9 cellular contexts compared by ENCODE assay signal in the genomic region with DNA sequence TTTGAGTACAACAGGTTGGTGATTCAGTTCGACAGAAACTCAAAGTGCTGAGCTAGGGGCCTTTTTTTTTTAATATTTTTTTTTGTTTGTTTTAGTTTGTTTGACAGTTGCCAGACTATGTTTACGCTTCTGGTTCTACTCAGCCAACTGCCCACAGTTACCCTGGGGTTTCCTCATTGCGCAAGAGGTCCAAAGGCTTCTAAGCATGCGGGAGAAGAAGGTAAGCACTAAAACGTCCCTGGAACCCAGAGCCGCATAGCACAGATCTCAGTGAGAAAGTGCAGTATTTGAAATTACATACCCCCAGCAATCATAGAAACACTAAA. TPM values are rescaled to one million over a fixed set of nuclear protein-coding genes. Genes with fewer than 3 reads are reported as not detected.
DNase-seq lines count a peak whose midpoint lies in the region; ATAC-seq, FAIRE-seq and TF ChIP-seq lines count a peak whose summit lies in the region.
"Had no signal": no experiment of that assay in that cellular context is flagged by ENCODE, and none has a peak within 500 bp of the region (broad histone marks: within the 10 kb centered on the region; RNA-seq: fewer than 3 reads in every experiment).

No MANE protein-coding gene starts in this region.

- H3K27me3 Mint-ChIP-seq in activated naive CD4-positive, alpha-beta T cell treated with anti-CD3 and anti-CD28 coated beads for 36 hours (ENCODE audit: low read depth): peaks cover 36% of the 10 kb centered on the region

- FAIRE-seq in bronchial epithelial cell (lab: Jason Lieb, UNC): no peak
- FAIRE-seq: endometrium had no signal

- H3K27ac Mint-ChIP-seq in activated naive CD4-positive, alpha-beta T cell treated with anti-CD3 and anti-CD28 coated beads for 36 hours: no peak overlapping the region

- H3K9me3 Mint-ChIP-seq in activated naive CD4-positive, alpha-beta T cell treated with anti-CD3 and anti-CD28 coated beads for 36 hours: no peaks in the 10 kb centered on the region

- peak; percentile 11 for DNase-seq in activated naive CD4-positive, alpha-beta T cell treated with anti-CD3 and anti-CD28 coated beads for 36 hours
- DNase-seq in activated naive CD4-positive, alpha-beta T cell (lab: John Stamatoyannopoulos, UW): no peak
- peak; percentile 9 for DNase-seq in MG63
- peak; percentile 79 for DNase-seq in bronchial epithelial cell (ENCODE audit: low read depth)
- DNase-seq in lower lobe of right lung: peak; percentile 50
- DNase-seq in NCI-H187 treated with DMSO at 0.1 percent for 48 hours (lab: John Stamatoyannopoulos, UW): no peak
- DNase-seq in NCI-H345 treated with DMSO at 0.1 percent for 48 hours (lab: John Stamatoyannopoulos, UW; ENCODE audit: unreplicated experiment): no peak
- DNase-seq in cerebellar cortex (ENCODE audit: low spot score): no peak

- ATAC-seq in lower lobe of right lung: peak; percentile 73 to 80

- CTCF ChIA-PET in activated naive CD4-positive, alpha-beta T cell treated with anti-CD3 and anti-CD28 coated beads for 36 hours (lab: Charles Lee): interaction anchor here (1.6 kb wide), 1 partner anchor 21 kb away, joined by 6 read pairs; no protein-coding TSS in a partner anchor

- H3K4me3 Mint-ChIP-seq in activated naive CD4-positive, alpha-beta T cell treated with anti-CD3 and anti-CD28 coated beads for 36 hours: peak overlapping the region; percentile 66

- H3K4me3 ChIP-seq in MG63 (no peak overlapping the region; the same call in 1 of the 2 replicates), bronchial epithelial cell (ENCODE audit: low read depth, low read length) (peak overlapping the region; percentile 56), lower lobe of right lung (peak overlapping the region; percentile 86)

- H3K4me1 ChIP-seq in lower lobe of right lung: peaks cover 8% of the 10 kb centered on the region

- no peaks in the 10 kb centered on the region for H3K36me3 Mint-ChIP-seq in activated naive CD4-positive, alpha-beta T cell treated with anti-CD3 and anti-CD28 coated beads for 36 hours (ENCODE audit: low read depth)

- intact Hi-C loops in activated naive CD4-positive, alpha-beta T cell treated with anti-CD3 and anti-CD28 coated beads for 36 hours (cut with micrococcal nuclease): no loop called here
- intact Hi-C loops in lower lobe of right lung (cut with DNase I): no loop called here

- peak overlapping the region; percentile 84 for H3K27ac ChIP-seq in lower lobe of right lung

- H3K9me3 ChIP-seq in MG63 (no peaks in the 10 kb centered on the region), lower lobe of right lung (no peaks in the 10 kb centered on the region)

- H3K36me3 ChIP-seq in MG63 (no peaks in the 10 kb centered on the region), bronchial epithelial cell (ENCODE audit: control insufficient read depth, insufficient read depth, low read length) (peaks cover 1% of the 10 kb centered on the region), lower lobe of right lung (peaks cover 6% of the 10 kb centered on the region)

- H3K27me3 ChIP-seq in MG63 (no peaks in the 10 kb centered on the region), bronchial epithelial cell (ENCODE audit: control insufficient read depth, insufficient read depth, low read length) (no peaks in the 10 kb centered on the region), lower lobe of right lung (ENCODE audit: low read depth) (no peaks in the 10 kb centered on the region)

- TF ChIP-seq CTCF in bronchial epithelial cell (IDR thresholded peaks at IDR 0.05; ENCODE audit: insufficient read depth, low read length, severe bottlenecking): no peak
- TF ChIP-seq CTCF in lower lobe of right lung (IDR thresholded peaks at IDR 0.05): no peak

- H3K4me1 Mint-ChIP-seq in activated naive CD4-positive, alpha-beta T cell treated with anti-CD3 and anti-CD28 coated beads for 36 hours (ENCODE audit: low read depth): peaks cover 6% of the 10 kb centered on the region

RNA-seq across cellular contexts. Expression of gene PRRG4, which starts 0.6 kb away (rescaled TPM):
- under 1 TPM; 0.15 to 0.19 TPM for total RNA-seq in activated naive CD4-positive, alpha-beta T cell treated with anti-CD3 and anti-CD28 coated beads for 36 hours
- total RNA-seq in MG63 (2014; rRNA removed; shearing (Covaris generic); ENCODE audit: low replicate concordance): 0.13 and 1.4 TPM in 2 replicates
- 3.7 and 7.7 TPM in 2 replicates for total RNA-seq in bronchial epithelial cell
- total RNA-seq in lower lobe of right lung: 12.0 TPM

RNA-seq across cellular contexts. Expression of gene CCDC73, which starts 35.9 kb away (rescaled TPM):
- total RNA-seq in activated naive CD4-positive, alpha-beta T cell treated with anti-CD3 and anti-CD28 coated beads for 36 hours: not detected
- total RNA-seq in MG63 (2014; rRNA removed; shearing (Covaris generic); ENCODE audit: low replicate concordance): not detected in 2 replicates
- total RNA-seq in bronchial epithelial cell: 0.13 TPM in 1 of 2 replicates, not detected in the other
- total RNA-seq in lower lobe of right lung: 0.09 TPM

Comparison
In these comparisons a context has a peak if more than half of its experiments do, and no peak if none do; other contexts are left out.
1. DNase-seq: peak in activated naive CD4-positive, alpha-beta T cell treated with anti-CD3 and anti-CD28 coated beads for 36 hours (single experiment), MG63 (single experiment), bronchial epithelial cell (single experiment) and lower lobe of right lung (single experiment); none in activated naive CD4-positive, alpha-beta T cell (0 of 4), NCI-H187 treated with DMSO at 0.1 percent for 48 hours (single experiment), NCI-H345 treated with DMSO at 0.1 percent for 48 hours (single experiment) and cerebellar cortex (single experiment).